ENCODE assay signal across 21 cellular contexts in the genomic region with DNA sequence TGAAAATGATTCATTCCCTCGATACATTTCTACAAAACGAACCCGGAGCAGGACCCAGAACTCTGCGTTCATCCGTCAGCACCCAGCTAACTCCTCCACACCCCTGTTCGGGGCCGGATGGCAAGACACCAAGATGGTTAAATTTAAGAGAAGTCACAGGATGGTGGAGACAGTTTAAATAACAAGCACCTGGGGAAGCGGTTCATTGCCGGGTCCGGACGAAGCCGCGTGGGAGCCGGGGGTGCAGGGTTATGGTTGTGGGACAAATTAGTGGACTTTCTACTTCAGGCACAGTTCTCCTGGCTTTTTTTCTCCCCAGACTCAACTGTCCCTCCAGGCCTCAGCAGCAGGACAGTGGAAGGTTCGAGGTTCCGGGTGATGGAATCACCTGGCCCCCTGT.
"Had no signal": no experiment of that assay in that cellular context is flagged by ENCODE, and none has a peak within 500 bp of the region (broad histone marks: within the 10 kb centered on the region; RNA-seq: fewer than 3 reads in every experiment).

No MANE protein-coding gene starts in this region.

- DNase-seq: activated CD4-positive, alpha-beta T cell treated with anti-CD3 and anti-CD28 coated beads, Interleukin-2, amount 50 U/mL, for 4 hours; activated CD8-positive, alpha-beta memory T cell treated with anti-CD3 and anti-CD28 coated beads for 24 hours; activated CD8-positive, alpha-beta memory T cell treated with anti-CD3 and anti-CD28 coated beads, Interleukin-2, amount 50 U/mL, for 4 hours; activated naive CD4-positive, alpha-beta T cell; activated naive CD8-positive, alpha-beta T cell treated with anti-CD3 and anti-CD28 coated beads for 36 hours; activated T-cell treated with anti-CD3 and anti-CD28 coated beads, Interleukin-2, amount 50 U/mL, for 24 hours; dermis blood vessel endothelial cell; effector CD8-positive, alpha-beta T cell; foreskin keratinocyte; stimulated activated CD4-positive, alpha-beta T cell treated with anti-CD3 and anti-CD28 coated beads, Interleukin-12 subunit alpha, Interleukin-12 subunit beta, amount 100 ng/mL, for 4 hours; stimulated activated CD4-positive, alpha-beta T cell treated with anti-CD3 and anti-CD28 coated beads, Interleukin-4, amount 100 ng/mL, for 4 hours; stimulated activated naive CD8-positive, alpha-beta T cell treated with anti-CD3 and anti-CD28 coated beads, Interleukin-15, Interleukin-2, amounts not matched to agents 100 U/mL and 50 U/mL, for 24 hours; T-cell had no signal

- H3K27me3 Mint-ChIP-seq: activated naive CD8-positive, alpha-beta T cell treated with anti-CD3 and anti-CD28 coated beads for 36 hours; activated T-cell treated with anti-CD3 and anti-CD28 coated beads, Interleukin-2, amount 50 U/mL, for 24 hours had no signal

- H3K4me3 Mint-ChIP-seq: activated naive CD8-positive, alpha-beta T cell treated with anti-CD3 and anti-CD28 coated beads for 36 hours; activated T-cell treated with anti-CD3 and anti-CD28 coated beads, Interleukin-2, amount 50 U/mL, for 24 hours; T-cell had no signal

- H3K36me3 ChIP-seq: prostate gland, tibial nerve had no signal

- H3K4me3 ChIP-seq: lung, prostate gland, tibial nerve had no signal

- H3K36me3 Mint-ChIP-seq: activated naive CD8-positive, alpha-beta T cell treated with anti-CD3 and anti-CD28 coated beads for 36 hours; T-cell had no signal

- ATAC-seq: foreskin keratinocyte; SK-N-SH treated with all-trans-retinoic acid at 6 μM for 48 hours; stimulated activated naive CD8-positive, alpha-beta T cell treated with anti-CD3 and anti-CD28 coated beads, Interleukin-15, Interleukin-2, amounts not matched to agents 100 U/mL and 50 U/mL, for 24 hours; T-cell had no signal

- H3K9me3 ChIP-seq: prostate gland, tibial nerve had no signal

- H3K27ac ChIP-seq: foreskin keratinocyte had no signal

- FAIRE-seq: keratinocyte, TTC549, urothelium cell line had no signal

- H3K27ac Mint-ChIP-seq: activated naive CD8-positive, alpha-beta T cell treated with anti-CD3 and anti-CD28 coated beads for 36 hours; activated T-cell treated with anti-CD3 and anti-CD28 coated beads, Interleukin-2, amount 50 U/mL, for 24 hours; activated T-helper 2 cell treated with anti-CD3 and anti-CD28 coated beads, Interferon-gamma antibody, Interleukin-2, Interleukin-4, amounts not matched to agents 10 μg/mL and 5 μg/mL and 100 μg/mL, durations not matched to agents 14 hours and 24 hours and 36 hours; T-cell had no signal

- H3K4me1 ChIP-seq: prostate gland had no signal

- H3K27me3 ChIP-seq: foreskin keratinocyte, tibial nerve had no signal

- H3K9me3 Mint-ChIP-seq: activated naive CD8-positive, alpha-beta T cell treated with anti-CD3 and anti-CD28 coated beads for 36 hours; activated T-cell treated with anti-CD3 and anti-CD28 coated beads, Interleukin-2, amount 50 U/mL, for 24 hours; activated T-helper 2 cell treated with anti-CD3 and anti-CD28 coated beads, Interferon-gamma antibody, Interleukin-2, Interleukin-4, amounts not matched to agents 10 μg/mL and 5 μg/mL and 100 μg/mL, durations not matched to agents 14 hours and 24 hours and 36 hours; T-cell had no signal
